ENCODE assay signal across 1 cellular context in the genomic region with DNA sequence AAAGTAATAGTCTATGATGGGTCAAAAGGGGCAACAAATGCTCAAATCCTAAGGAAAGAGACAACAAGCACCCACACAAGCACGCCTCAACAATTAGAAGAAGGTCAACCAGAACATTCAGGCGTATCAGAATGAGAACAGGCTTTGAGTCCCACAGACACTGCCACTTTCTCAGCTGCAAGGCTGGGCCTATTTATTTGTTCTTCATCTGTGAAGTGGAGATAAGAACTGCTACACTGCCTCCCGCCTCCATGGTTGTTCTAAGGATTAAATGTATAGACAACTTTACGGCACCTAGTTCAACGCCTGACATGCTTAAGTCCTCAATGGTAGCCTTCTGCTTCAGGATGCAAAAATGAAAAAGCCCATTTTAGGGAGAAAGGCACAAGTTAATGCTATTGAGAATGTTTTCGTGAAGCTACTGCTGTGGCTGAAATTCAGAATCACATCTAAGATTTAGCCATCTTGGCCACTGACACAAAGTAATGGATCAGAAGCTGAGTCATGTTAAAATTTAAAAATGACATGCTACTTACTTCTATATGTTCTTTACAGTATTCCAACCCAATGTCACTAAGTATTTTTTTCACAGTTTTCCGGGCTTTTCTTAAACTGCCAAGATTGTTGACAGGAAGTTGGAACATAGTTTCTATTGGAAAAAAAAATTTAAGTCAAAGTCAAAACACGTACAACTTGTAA.
TF ChIP-seq lines count a peak whose summit lies in the region.

No MANE protein-coding gene starts in this region.

TF ChIP-seq in K562, 482 proteins besides CTCF, POLR2A, EP300 and RAD21 (continued from another document and continues in another):
- TF ChIP-seq, protein P1, sequence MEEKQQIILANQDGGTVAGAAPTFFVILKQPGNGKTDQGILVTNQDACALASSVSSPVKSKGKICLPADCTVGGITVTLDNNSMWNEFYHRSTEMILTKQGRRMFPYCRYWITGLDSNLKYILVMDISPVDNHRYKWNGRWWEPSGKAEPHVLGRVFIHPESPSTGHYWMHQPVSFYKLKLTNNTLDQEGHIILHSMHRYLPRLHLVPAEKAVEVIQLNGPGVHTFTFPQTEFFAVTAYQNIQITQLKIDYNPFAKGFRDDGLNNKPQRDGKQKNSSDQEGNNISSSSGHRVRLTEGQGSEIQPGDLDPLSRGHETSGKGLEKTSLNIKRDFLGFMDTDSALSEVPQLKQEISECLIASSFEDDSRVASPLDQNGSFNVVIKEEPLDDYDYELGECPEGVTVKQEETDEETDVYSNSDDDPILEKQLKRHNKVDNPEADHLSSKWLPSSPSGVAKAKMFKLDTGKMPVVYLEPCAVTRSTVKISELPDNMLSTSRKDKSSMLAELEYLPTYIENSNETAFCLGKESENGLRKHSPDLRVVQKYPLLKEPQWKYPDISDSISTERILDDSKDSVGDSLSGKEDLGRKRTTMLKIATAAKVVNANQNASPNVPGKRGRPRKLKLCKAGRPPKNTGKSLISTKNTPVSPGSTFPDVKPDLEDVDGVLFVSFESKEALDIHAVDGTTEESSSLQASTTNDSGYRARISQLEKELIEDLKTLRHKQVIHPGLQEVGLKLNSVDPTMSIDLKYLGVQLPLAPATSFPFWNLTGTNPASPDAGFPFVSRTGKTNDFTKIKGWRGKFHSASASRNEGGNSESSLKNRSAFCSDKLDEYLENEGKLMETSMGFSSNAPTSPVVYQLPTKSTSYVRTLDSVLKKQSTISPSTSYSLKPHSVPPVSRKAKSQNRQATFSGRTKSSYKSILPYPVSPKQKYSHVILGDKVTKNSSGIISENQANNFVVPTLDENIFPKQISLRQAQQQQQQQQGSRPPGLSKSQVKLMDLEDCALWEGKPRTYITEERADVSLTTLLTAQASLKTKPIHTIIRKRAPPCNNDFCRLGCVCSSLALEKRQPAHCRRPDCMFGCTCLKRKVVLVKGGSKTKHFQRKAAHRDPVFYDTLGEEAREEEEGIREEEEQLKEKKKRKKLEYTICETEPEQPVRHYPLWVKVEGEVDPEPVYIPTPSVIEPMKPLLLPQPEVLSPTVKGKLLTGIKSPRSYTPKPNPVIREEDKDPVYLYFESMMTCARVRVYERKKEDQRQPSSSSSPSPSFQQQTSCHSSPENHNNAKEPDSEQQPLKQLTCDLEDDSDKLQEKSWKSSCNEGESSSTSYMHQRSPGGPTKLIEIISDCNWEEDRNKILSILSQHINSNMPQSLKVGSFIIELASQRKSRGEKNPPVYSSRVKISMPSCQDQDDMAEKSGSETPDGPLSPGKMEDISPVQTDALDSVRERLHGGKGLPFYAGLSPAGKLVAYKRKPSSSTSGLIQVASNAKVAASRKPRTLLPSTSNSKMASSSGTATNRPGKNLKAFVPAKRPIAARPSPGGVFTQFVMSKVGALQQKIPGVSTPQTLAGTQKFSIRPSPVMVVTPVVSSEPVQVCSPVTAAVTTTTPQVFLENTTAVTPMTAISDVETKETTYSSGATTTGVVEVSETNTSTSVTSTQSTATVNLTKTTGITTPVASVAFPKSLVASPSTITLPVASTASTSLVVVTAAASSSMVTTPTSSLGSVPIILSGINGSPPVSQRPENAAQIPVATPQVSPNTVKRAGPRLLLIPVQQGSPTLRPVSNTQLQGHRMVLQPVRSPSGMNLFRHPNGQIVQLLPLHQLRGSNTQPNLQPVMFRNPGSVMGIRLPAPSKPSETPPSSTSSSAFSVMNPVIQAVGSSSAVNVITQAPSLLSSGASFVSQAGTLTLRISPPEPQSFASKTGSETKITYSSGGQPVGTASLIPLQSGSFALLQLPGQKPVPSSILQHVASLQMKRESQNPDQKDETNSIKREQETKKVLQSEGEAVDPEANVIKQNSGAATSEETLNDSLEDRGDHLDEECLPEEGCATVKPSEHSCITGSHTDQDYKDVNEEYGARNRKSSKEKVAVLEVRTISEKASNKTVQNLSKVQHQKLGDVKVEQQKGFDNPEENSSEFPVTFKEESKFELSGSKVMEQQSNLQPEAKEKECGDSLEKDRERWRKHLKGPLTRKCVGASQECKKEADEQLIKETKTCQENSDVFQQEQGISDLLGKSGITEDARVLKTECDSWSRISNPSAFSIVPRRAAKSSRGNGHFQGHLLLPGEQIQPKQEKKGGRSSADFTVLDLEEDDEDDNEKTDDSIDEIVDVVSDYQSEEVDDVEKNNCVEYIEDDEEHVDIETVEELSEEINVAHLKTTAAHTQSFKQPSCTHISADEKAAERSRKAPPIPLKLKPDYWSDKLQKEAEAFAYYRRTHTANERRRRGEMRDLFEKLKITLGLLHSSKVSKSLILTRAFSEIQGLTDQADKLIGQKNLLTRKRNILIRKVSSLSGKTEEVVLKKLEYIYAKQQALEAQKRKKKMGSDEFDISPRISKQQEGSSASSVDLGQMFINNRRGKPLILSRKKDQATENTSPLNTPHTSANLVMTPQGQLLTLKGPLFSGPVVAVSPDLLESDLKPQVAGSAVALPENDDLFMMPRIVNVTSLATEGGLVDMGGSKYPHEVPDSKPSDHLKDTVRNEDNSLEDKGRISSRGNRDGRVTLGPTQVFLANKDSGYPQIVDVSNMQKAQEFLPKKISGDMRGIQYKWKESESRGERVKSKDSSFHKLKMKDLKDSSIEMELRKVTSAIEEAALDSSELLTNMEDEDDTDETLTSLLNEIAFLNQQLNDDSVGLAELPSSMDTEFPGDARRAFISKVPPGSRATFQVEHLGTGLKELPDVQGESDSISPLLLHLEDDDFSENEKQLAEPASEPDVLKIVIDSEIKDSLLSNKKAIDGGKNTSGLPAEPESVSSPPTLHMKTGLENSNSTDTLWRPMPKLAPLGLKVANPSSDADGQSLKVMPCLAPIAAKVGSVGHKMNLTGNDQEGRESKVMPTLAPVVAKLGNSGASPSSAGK (IDR thresholded peaks at IDR 0.05), result no peak; the same call in 1 of the 2 replicates
- peak; percentile 84 for TF ChIP-seq MAFG (tag; conservative IDR thresholded peaks at IDR 0.05)
- peak; percentile 80 for TF ChIP-seq HDAC2 (IDR thresholded peaks at IDR 0.05)
- TF ChIP-seq HDAC3 (IDR thresholded peaks at IDR 0.05; ENCODE audit: borderline replicate concordance, partially characterized antibody), result peak; percentile 80
- TF ChIP-seq, protein P2, sequence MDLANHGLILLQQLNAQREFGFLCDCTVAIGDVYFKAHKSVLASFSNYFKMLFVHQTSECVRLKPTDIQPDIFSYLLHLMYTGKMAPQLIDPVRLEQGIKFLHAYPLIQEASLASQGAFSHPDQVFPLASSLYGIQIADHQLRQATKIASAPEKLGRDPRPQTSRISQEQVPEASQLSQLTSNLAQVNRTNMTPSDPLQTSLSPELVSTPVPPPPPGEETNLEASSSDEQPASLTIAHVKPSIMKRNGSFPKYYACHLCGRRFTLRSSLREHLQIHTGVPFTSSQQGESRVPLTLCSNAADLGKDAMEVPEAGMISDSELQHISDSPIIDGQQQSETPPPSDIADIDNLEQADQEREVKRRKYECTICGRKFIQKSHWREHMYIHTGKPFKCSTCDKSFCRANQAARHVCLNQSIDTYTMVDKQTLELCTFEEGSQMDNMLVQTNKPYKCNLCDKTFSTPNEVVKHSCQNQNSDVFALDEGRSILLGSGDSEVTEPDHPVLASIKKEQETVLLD (IDR thresholded peaks at IDR 0.05), result 0 out of 2 replicates have a peak, but pooled peaks have one; percentile 40
- TF ChIP-seq, protein P3, sequence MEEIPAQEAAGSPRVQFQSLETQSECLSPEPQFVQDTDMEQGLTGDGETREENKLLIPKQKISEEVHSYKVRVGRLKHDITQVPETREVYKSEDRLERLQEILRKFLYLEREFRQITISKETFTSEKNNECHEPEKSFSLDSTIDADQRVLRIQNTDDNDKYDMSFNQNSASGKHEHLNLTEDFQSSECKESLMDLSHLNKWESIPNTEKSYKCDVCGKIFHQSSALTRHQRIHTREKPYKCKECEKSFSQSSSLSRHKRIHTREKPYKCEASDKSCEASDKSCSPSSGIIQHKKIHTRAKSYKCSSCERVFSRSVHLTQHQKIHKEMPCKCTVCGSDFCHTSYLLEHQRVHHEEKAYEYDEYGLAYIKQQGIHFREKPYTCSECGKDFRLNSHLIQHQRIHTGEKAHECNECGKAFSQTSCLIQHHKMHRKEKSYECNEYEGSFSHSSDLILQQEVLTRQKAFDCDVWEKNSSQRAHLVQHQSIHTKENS (CRISPR knock-in tag; IDR thresholded peaks at IDR 0.05), result no peak
- TF ChIP-seq CBX3 (IDR thresholded peaks at IDR 0.05; ENCODE audit: borderline replicate concordance in 1 of 2, low read length in 2 of 2), result peak in 1 of 2 experiments; percentile 77; a peak in 1 of 3 replicates
- no peak for TF ChIP-seq ZNF696 (CRISPR knock-in tag; conservative IDR thresholded peaks at IDR 0.05)
- TF ChIP-seq, protein P4, sequence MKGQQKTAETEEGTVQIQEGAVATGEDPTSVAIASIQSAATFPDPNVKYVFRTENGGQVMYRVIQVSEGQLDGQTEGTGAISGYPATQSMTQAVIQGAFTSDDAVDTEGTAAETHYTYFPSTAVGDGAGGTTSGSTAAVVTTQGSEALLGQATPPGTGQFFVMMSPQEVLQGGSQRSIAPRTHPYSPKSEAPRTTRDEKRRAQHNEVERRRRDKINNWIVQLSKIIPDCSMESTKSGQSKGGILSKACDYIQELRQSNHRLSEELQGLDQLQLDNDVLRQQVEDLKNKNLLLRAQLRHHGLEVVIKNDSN (CRISPR knock-in tag; IDR thresholded peaks at IDR 0.05), result no peak
- TF ChIP-seq ZZZ3 (IDR thresholded peaks at IDR 0.05), result no peak
- TF ChIP-seq ZNF232 (CRISPR knock-in tag; IDR thresholded peaks at IDR 0.05), result no peak
- TF ChIP-seq SRSF7 (optimal IDR thresholded peaks at IDR 0.05; ENCODE audit: low read depth, low read length), result no peak
- no peak for TF ChIP-seq ZKSCAN3 (CRISPR knock-in tag; IDR thresholded peaks at IDR 0.05)
- no peak for TF ChIP-seq FIP1L1 (IDR thresholded peaks at IDR 0.05; ENCODE audit: low read depth, low read length, poor library complexity, severe bottlenecking)
- TF ChIP-seq, protein P5, sequence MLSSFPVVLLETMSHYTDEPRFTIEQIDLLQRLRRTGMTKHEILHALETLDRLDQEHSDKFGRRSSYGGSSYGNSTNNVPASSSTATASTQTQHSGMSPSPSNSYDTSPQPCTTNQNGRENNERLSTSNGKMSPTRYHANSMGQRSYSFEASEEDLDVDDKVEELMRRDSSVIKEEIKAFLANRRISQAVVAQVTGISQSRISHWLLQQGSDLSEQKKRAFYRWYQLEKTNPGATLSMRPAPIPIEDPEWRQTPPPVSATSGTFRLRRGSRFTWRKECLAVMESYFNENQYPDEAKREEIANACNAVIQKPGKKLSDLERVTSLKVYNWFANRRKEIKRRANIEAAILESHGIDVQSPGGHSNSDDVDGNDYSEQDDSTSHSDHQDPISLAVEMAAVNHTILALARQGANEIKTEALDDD (IDR thresholded peaks at IDR 0.05), result peak; percentile 80
- TF ChIP-seq PTRF (tag; IDR thresholded peaks at IDR 0.05), result no peak
- TF ChIP-seq, protein P6, sequence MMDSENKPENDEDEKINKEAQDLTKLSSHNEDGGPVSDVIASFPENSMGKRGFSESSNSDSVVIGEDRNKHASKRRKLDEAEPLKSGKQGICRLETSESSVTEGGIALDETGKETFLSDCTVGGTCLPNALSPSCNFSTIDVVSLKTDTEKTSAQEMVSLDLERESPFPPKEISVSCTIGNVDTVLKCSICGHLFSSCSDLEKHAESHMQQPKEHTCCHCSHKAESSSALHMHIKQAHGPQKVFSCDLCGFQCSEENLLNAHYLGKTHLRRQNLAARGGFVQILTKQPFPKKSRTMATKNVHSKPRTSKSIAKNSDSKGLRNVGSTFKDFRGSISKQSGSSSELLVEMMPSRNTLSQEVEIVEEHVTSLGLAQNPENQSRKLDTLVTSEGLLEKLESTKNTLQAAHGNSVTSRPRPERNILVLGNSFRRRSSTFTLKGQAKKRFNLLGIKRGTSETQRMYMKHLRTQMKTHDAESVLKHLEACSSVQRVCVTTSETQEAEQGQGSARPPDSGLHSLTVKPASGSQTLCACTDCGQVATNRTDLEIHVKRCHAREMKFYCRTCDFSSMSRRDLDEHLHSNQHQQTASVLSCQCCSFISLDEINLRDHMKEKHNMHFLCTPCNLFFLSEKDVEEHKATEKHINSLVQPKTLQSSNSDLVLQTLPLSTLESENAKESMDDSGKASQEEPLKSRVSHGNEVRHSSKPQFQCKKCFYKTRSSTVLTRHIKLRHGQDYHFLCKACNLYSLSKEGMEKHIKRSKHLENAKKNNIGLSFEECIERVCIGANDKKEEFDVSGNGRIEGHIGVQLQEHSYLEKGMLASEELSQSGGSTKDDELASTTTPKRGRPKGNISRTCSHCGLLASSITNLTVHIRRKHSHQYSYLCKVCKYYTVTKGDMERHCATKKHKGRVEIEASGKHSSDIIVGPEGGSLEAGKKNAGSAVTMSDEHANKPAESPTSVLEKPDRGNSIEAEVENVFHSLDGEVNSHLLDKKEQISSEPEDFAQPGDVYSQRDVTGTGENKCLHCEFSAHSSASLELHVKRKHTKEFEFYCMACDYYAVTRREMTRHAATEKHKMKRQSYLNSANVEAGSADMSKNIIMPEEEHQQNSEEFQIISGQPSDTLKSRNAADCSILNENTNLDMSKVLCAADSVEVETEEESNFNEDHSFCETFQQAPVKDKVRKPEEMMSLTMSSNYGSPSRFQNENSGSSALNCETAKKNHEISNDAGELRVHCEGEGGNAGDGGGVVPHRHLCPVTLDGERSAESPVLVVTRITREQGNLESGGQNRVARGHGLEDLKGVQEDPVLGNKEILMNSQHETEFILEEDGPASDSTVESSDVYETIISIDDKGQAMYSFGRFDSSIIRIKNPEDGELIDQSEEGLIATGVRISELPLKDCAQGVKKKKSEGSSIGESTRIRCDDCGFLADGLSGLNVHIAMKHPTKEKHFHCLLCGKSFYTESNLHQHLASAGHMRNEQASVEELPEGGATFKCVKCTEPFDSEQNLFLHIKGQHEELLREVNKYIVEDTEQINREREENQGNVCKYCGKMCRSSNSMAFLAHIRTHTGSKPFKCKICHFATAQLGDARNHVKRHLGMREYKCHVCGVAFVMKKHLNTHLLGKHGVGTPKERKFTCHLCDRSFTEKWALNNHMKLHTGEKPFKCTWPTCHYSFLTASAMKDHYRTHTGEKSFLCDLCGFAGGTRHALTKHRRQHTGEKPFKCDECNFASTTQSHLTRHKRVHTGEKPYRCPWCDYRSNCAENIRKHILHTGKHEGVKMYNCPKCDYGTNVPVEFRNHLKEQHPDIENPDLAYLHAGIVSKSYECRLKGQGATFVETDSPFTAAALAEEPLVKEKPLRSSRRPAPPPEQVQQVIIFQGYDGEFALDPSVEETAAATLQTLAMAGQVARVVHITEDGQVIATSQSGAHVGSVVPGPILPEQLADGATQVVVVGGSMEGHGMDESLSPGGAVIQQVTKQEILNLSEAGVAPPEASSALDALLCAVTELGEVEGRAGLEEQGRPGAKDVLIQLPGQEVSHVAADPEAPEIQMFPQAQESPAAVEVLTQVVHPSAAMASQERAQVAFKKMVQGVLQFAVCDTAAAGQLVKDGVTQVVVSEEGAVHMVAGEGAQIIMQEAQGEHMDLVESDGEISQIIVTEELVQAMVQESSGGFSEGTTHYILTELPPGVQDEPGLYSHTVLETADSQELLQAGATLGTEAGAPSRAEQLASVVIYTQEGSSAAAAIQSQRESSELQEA (IDR thresholded peaks at IDR 0.05; ENCODE audit: low read depth), result no peak
- TF ChIP-seq NFIC (IDR thresholded peaks at IDR 0.05), result peak; percentile 78
- TF ChIP-seq GTF2A2 (tag; IDR thresholded peaks at IDR 0.05), result no peak
- no peak for TF ChIP-seq ZNF212 (CRISPR knock-in tag; IDR thresholded peaks at IDR 0.05)
- no peak for TF ChIP-seq KAT2B (IDR thresholded peaks at IDR 0.05; ENCODE audit: low read depth, low read length)
- TF ChIP-seq, protein P7, sequence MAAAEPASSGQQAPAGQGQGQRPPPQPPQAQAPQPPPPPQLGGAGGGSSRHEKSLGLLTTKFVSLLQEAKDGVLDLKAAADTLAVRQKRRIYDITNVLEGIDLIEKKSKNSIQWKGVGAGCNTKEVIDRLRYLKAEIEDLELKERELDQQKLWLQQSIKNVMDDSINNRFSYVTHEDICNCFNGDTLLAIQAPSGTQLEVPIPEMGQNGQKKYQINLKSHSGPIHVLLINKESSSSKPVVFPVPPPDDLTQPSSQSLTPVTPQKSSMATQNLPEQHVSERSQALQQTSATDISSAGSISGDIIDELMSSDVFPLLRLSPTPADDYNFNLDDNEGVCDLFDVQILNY (CRISPR knock-in tag; IDR thresholded peaks at IDR 0.05), result no peak
